ENCODE assay signal across 10 cellular contexts in genomic region chr7:100102950-100103840, GRCh38. TPM values are rescaled to one million over a fixed set of nuclear protein-coding genes. Genes with fewer than 3 reads are reported as not detected.
A peak's percentile ranks its signal among the peaks of the same experiment; 100 is the strongest.
DNase-seq lines count a peak whose midpoint lies in the region; ATAC-seq and TF ChIP-seq lines count a peak whose summit lies in the region.
"Had no signal": no experiment of that assay in that cellular context is flagged by ENCODE, and none has a peak within 500 bp of the region (broad histone marks: within the 10 kb centered on the region; RNA-seq: fewer than 3 reads in every experiment).

No MANE protein-coding gene starts in this region.

- H3K4me2 ChIP-seq in GM23338, result no peak overlapping the region

- ATAC-seq in GM23338, result no peak
- ATAC-seq in WTC11, result no peak

- H3K4me3 Mint-ChIP-seq in GM23338 (peak overlapping the region; percentile 95), WTC11 (peak overlapping the region; percentile 91)

- H3K9me3 Mint-ChIP-seq in GM23338, result no peaks in the 10 kb centered on the region
- no peaks in the 10 kb centered on the region for H3K9me3 Mint-ChIP-seq in WTC11
- H3K9me3 Mint-ChIP-seq: dendritic cell treated with granulocyte-macrophage colony-stimulating factor and Interleukin-4, amounts not matched to agents 40 ng/mL and 50 ng/mL, for 4 days had no signal

- peaks cover 16% of the 10 kb centered on the region for H4K20me1 ChIP-seq in GM23338 (replicated peaks; ENCODE audit: insufficient read depth)

- H3K9me2 ChIP-seq in GM23338 (ENCODE audit: insufficient read depth), result no peaks in the 10 kb centered on the region

- peaks cover 37% of the 10 kb centered on the region for H3K79me2 ChIP-seq in GM23338 (replicated peaks; ENCODE audit: insufficient read depth)

- no peaks in the 10 kb centered on the region for H3K27me3 ChIP-seq in GM23338 (ENCODE audit: insufficient read depth)

- peak overlapping the region; percentile 99; the same call in 1 of the 2 replicates for H3K27ac Mint-ChIP-seq in GM23338
- H3K27ac Mint-ChIP-seq in WTC11, result peak overlapping the region; percentile 90

- no peak overlapping the region for H3K27ac ChIP-seq in GM23338 (ENCODE audit: low read depth)

- TF ChIP-seq CTCF in GM23338 (conservative IDR thresholded peaks at IDR 0.05; ENCODE audit: low read depth in 2 of 2), result no peak
- TF ChIP-seq CTCF in WTC11 (IDR thresholded peaks at IDR 0.05), result no peak

- peaks cover 28% of the 10 kb centered on the region for H3F3A ChIP-seq in GM23338 (replicated peaks; ENCODE audit: low read depth)

- H3K4me1 Mint-ChIP-seq in GM23338 (peaks cover 27% of the 10 kb centered on the region), WTC11 (peaks cover 22% of the 10 kb centered on the region)

- POLR2A ChIA-PET in WTC11 (lab: Charles Lee), result interaction anchor here (0.7 to 2.7 kb wide), 4 partner anchors 9 to 160 kb away, joined by 5 to 17 read pairs (median 9); partner anchors contain the start of gene CNPY4

- peaks cover 13% of the 10 kb centered on the region for H3K4me1 ChIP-seq in GM23338 (ENCODE audit: insufficient read depth)

- no peak overlapping the region for H2AFZ ChIP-seq in GM23338

- peaks cover 23% of the 10 kb centered on the region for H3K36me3 ChIP-seq in GM23338 (ENCODE audit: insufficient read depth)

- H3K36me3 Mint-ChIP-seq in GM23338 (ENCODE audit: low read depth) (peaks cover 72% of the 10 kb centered on the region), WTC11 (peaks cover 43% of the 10 kb centered on the region)

- peak overlapping the region; percentile 100; the same call in 1 of the 2 replicates for H3K4me3 ChIP-seq in GM23338

- CTCF ChIA-PET in WTC11 (lab: Charles Lee), result interaction anchor here (1.1 to 3.2 kb wide), 8 partner anchors 9 to 74 kb away, joined by 3 to 23 read pairs (median 6); partner anchors contain the start of genes GPC2 and ZSCAN21

- H3K27me3 Mint-ChIP-seq in GM23338 (ENCODE audit: insufficient read depth, low read depth, poor library complexity) (peaks cover 58% of the 10 kb centered on the region), WTC11 (ENCODE audit: low read depth) (no peaks in the 10 kb centered on the region)
- H3K27me3 Mint-ChIP-seq: dendritic cell treated with granulocyte-macrophage colony-stimulating factor and Interleukin-4, amounts not matched to agents 40 ng/mL and 50 ng/mL, for 4 days had no signal

- peak; percentile 99 for DNase-seq in A172 (ENCODE audit: low spot score)
- DNase-seq in GM23338 (ENCODE audit: low spot score), result no peak
- no peak for DNase-seq in WTC11 (ENCODE audit: low spot score)
- DNase-seq in hepatic stellate cell (ENCODE audit: low spot score), result peak; percentile 97
- no peak for DNase-seq in dedifferentiated amniotic fluid mesenchymal stem cell (ENCODE audit: extremely low spot score)
- DNase-seq in stimulated activated CD4-positive, alpha-beta T cell treated with anti-CD3 and anti-CD28 coated beads, Interleukin-2, amount 100 ng/mL, for 48 hours, result no peak
- DNase-seq in NCI-H524 treated with DMSO at 0.1 percent for 48 hours (lab: John Stamatoyannopoulos, UW), result no peak
- no peak for DNase-seq in NCI-H187 (lab: John Stamatoyannopoulos, UW)
- DNase-seq: KBM-7 had no signal

TF ChIP-seq in GM23338, 12 proteins besides CTCF, POLR2A, EP300 and RAD21 (continues in another document):
- no peak for TF ChIP-seq EZH2phosphoT487 (IDR thresholded peaks at IDR 0.05; ENCODE audit: unreplicated experiment)
- no peak for TF ChIP-seq ZNF331 (CRISPR knock-in tag; IDR thresholded peaks at IDR 0.05; ENCODE audit: low read depth)
- TF ChIP-seq EZH2 (IDR thresholded peaks at IDR 0.05; ENCODE audit: low read depth, unreplicated experiment), result no peak
- no peak for TF ChIP-seq STAT1 (IDR thresholded peaks at IDR 0.05; ENCODE audit: unreplicated experiment)
- no peak for TF ChIP-seq REST (IDR thresholded peaks at IDR 0.05; ENCODE audit: unreplicated experiment)

TF ChIP-seq in WTC11, 78 proteins besides CTCF, POLR2A, EP300 and RAD21:
- TF ChIP-seq ZNF423 (CRISPR knock-in tag; IDR thresholded peaks at IDR 0.05) (no peak), ZNF121 (CRISPR knock-in tag; IDR thresholded peaks at IDR 0.05) (peak; percentile 63; the same call in 1 of the 2 replicates), OVOL2 (CRISPR knock-in tag; IDR thresholded peaks at IDR 0.05; ENCODE audit: borderline replicate concordance) (no peak)

RNA-seq across cellular contexts. Expression of gene AP4M1, which starts 1.8 kb away (rescaled TPM):
- total RNA-seq in A172 (2014; rRNA removed; shearing (Covaris generic)), result 28.6 and 66.9 TPM in 2 replicates
- total RNA-seq in GM23338 (2014; rRNA removed; shearing (Covaris generic)), result 12.2 and 13.3 TPM in 2 replicates
- 9.5 and 14.4 TPM in 2 replicates for polyA plus RNA-seq in GM23338 (2016; fragmentation: Nextera tagmentation; extraction: Ambion mirVana)
- 16.9 to 18.0 TPM (median 17.4 TPM) in 3 replicates for total RNA-seq in WTC11 (2021)

RNA-seq across cellular contexts. Expression of gene MCM7, which starts 2.0 kb away (rescaled TPM):
- 215 and 227 TPM in 2 replicates for total RNA-seq in A172 (2014; rRNA removed; shearing (Covaris generic))
- 285 TPM in 2 replicates for total RNA-seq in GM23338 (2014; rRNA removed; shearing (Covaris generic))
- polyA plus RNA-seq in GM23338 (2016; fragmentation: Nextera tagmentation; extraction: Ambion mirVana), result 140 and 144 TPM in 2 replicates
- 306 to 351 TPM (median 315 TPM) in 3 replicates for total RNA-seq in WTC11 (2021)

RNA-seq across cellular contexts. Expression of gene COPS6, which starts 14.4 kb away (rescaled TPM):
- 70.3 and 74.6 TPM in 2 replicates for total RNA-seq in A172 (2014; rRNA removed; shearing (Covaris generic))
- total RNA-seq in GM23338 (2014; rRNA removed; shearing (Covaris generic)), result 89.8 and 104 TPM in 2 replicates
- polyA plus RNA-seq in GM23338 (2016; fragmentation: Nextera tagmentation; extraction: Ambion mirVana), result 191 and 198 TPM in 2 replicates
- total RNA-seq in WTC11 (2021), result 118 to 124 TPM (median 119 TPM) in 3 replicates

RNA-seq across cellular contexts. Expression of gene TAF6, which starts 16.0 kb away (rescaled TPM):
- total RNA-seq in A172 (2014; rRNA removed; shearing (Covaris generic)), result 56.2 and 57.3 TPM in 2 replicates
- total RNA-seq in GM23338 (2014; rRNA removed; shearing (Covaris generic)), result 125 and 141 TPM in 2 replicates
- polyA plus RNA-seq in GM23338 (2016; fragmentation: Nextera tagmentation; extraction: Ambion mirVana), result 54.9 and 56.3 TPM in 2 replicates
- 121 to 132 TPM (median 122 TPM) in 3 replicates for total RNA-seq in WTC11 (2021)

RNA-seq across cellular contexts. Expression of gene CNPY4, which starts 16.2 kb away (rescaled TPM):
- 37.3 and 42.0 TPM in 2 replicates for total RNA-seq in A172 (2014; rRNA removed; shearing (Covaris generic))
- 11.3 and 12.0 TPM in 2 replicates for total RNA-seq in GM23338 (2014; rRNA removed; shearing (Covaris generic))
- 10.7 and 11.1 TPM in 2 replicates for polyA plus RNA-seq in GM23338 (2016; fragmentation: Nextera tagmentation; extraction: Ambion mirVana)
- 14.3 to 15.1 TPM (median 14.6 TPM) in 3 replicates for total RNA-seq in WTC11 (2021)

Comparison
In these comparisons a context has a peak if more than half of its experiments do, and no peak if none do; other contexts are left out.
1. DNase-seq: peak in A172 (single experiment) and hepatic stellate cell (single experiment); none in GM23338 (single experiment), WTC11 (single experiment), dedifferentiated amniotic fluid mesenchymal stem cell (single experiment), stimulated activated CD4-positive, alpha-beta T cell treated with anti-CD3 and anti-CD28 coated beads, Interleukin-2, amount 100 ng/mL, for 48 hours (0 of 2), NCI-H524 treated with DMSO at 0.1 percent for 48 hours (single experiment) and NCI-H187 (0 of 2).